Comparison of ENCODE assay signal across 29 cellular contexts in the genomic region with DNA sequence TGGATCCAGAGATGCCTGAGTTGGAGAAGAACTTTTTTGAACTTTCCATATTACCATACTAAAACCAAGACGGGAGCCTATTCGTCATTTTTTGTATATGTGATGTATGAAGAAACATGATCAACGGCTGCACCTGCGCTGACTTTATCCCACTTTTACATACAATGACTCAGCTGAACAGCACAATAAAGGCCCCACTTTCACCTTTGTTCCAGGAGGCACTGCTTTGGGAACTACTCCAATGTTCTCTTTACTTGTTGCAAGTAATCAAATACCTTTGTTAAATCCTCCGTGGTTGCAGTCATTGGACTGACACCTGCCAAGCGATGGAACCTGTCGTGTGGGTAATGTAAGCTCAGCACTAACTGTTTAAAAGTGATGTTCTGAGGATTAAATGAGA.
"Had no signal": no experiment of that assay in that cellular context is flagged by ENCODE, and none has a peak within 500 bp of the region (broad histone marks: within the 10 kb centered on the region; RNA-seq: fewer than 3 reads in every experiment).

No MANE protein-coding gene starts in this region.

- H3K4me3 Mint-ChIP-seq: activated CD4-positive, alpha-beta T cell treated with anti-CD3 and anti-CD28 coated beads, Interleukin-2, amount 10 ng/mL, durations not matched to agents 7 days and 5 days; activated CD8-positive, alpha-beta T cell treated with anti-CD3 and anti-CD28 coated beads for 36 hours; activated naive CD8-positive, alpha-beta T cell treated with anti-CD3 and anti-CD28 coated beads, Interleukin-2, amount 50 U/mL, for 24 hours; activated T-helper 1 cell treated with anti-CD3 and anti-CD28 coated beads, Interleukin-12 subunit alpha, Interleukin-12 subunit beta, Interleukin-2, Interleukin-4 antibody, amounts not matched to agents 30 ng/mL and 10 ng/mL and 1 ng/mL, durations not matched to agents 14 hours and 24 hours and 36 hours; dendritic cell treated with granulocyte-macrophage colony-stimulating factor and Interleukin-4, amounts not matched to agents 40 ng/mL and 50 ng/mL, for 4 days; naive thymus-derived CD4-positive, alpha-beta T cell; neural crest cell; stimulated activated memory B cell treated with anti-CD40 and anti-IgM and Interleukin-4, amounts not matched to agents 10 μg/mL and 1 μg/mL and 100 μg/mL, for 72 hours had no signal

- H3K4me3 ChIP-seq: body of pancreas, heart right ventricle, lung, right lobe of liver, skin epidermis, stomach, suprapubic skin, transverse colon, vagina had no signal

- H3K27ac Mint-ChIP-seq: activated CD4-positive, alpha-beta T cell treated with anti-CD3 and anti-CD28 coated beads, Interleukin-2, amount 10 ng/mL, durations not matched to agents 7 days and 5 days; activated CD8-positive, alpha-beta T cell treated with anti-CD3 and anti-CD28 coated beads for 36 hours; activated naive CD8-positive, alpha-beta T cell treated with anti-CD3 and anti-CD28 coated beads, Interleukin-2, amount 50 U/mL, for 24 hours; activated T-helper 1 cell treated with anti-CD3 and anti-CD28 coated beads, Interleukin-12 subunit alpha, Interleukin-12 subunit beta, Interleukin-2, Interleukin-4 antibody, amounts not matched to agents 30 ng/mL and 10 ng/mL and 1 ng/mL, durations not matched to agents 14 hours and 24 hours and 36 hours; dendritic cell treated with granulocyte-macrophage colony-stimulating factor and Interleukin-4, amounts not matched to agents 40 ng/mL and 50 ng/mL, for 4 days; stimulated activated memory B cell treated with anti-CD40 and anti-IgM and Interleukin-4, amounts not matched to agents 10 μg/mL and 1 μg/mL and 100 μg/mL, for 72 hours had no signal

- H3K9me3 ChIP-seq: body of pancreas, heart right ventricle, right lobe of liver, stomach, suprapubic skin, transverse colon, vagina had no signal

- H3K36me3 Mint-ChIP-seq: naive thymus-derived CD4-positive, alpha-beta T cell; stimulated activated memory B cell treated with anti-CD40 and anti-IgM and Interleukin-4, amounts not matched to agents 10 μg/mL and 1 μg/mL and 100 μg/mL, for 72 hours had no signal

- H3K27me3 ChIP-seq: body of pancreas, vagina had no signal

- ATAC-seq: activated CD8-positive, alpha-beta T cell treated with anti-CD3 and anti-CD28 coated beads for 36 hours; activated naive CD8-positive, alpha-beta T cell treated with anti-CD3 and anti-CD28 coated beads, Interleukin-2, amount 50 U/mL, for 24 hours; body of pancreas; heart right ventricle; naive thymus-derived CD4-positive, alpha-beta T cell; stimulated activated memory B cell treated with anti-CD40 and anti-IgM and Interleukin-4, amounts not matched to agents 10 μg/mL and 1 μg/mL and 100 μg/mL, for 72 hours had no signal

- H3K9me3 Mint-ChIP-seq: activated CD4-positive, alpha-beta T cell treated with anti-CD3 and anti-CD28 coated beads, Interleukin-2, amount 10 ng/mL, durations not matched to agents 7 days and 5 days; activated CD8-positive, alpha-beta T cell treated with anti-CD3 and anti-CD28 coated beads for 36 hours; activated naive CD8-positive, alpha-beta T cell treated with anti-CD3 and anti-CD28 coated beads, Interleukin-2, amount 50 U/mL, for 24 hours; activated T-helper 1 cell treated with anti-CD3 and anti-CD28 coated beads, Interleukin-12 subunit alpha, Interleukin-12 subunit beta, Interleukin-2, Interleukin-4 antibody, amounts not matched to agents 30 ng/mL and 10 ng/mL and 1 ng/mL, durations not matched to agents 14 hours and 24 hours and 36 hours; dendritic cell treated with granulocyte-macrophage colony-stimulating factor and Interleukin-4, amounts not matched to agents 40 ng/mL and 50 ng/mL, for 4 days; naive thymus-derived CD4-positive, alpha-beta T cell; neural crest cell; stimulated activated memory B cell treated with anti-CD40 and anti-IgM and Interleukin-4, amounts not matched to agents 10 μg/mL and 1 μg/mL and 100 μg/mL, for 72 hours had no signal

- H3K4me1 Mint-ChIP-seq: activated naive CD8-positive, alpha-beta T cell treated with anti-CD3 and anti-CD28 coated beads, Interleukin-2, amount 50 U/mL, for 24 hours; naive thymus-derived CD4-positive, alpha-beta T cell; stimulated activated memory B cell treated with anti-CD40 and anti-IgM and Interleukin-4, amounts not matched to agents 10 μg/mL and 1 μg/mL and 100 μg/mL, for 72 hours had no signal

- H3K27me3 Mint-ChIP-seq: activated CD8-positive, alpha-beta T cell treated with anti-CD3 and anti-CD28 coated beads for 36 hours; activated naive CD8-positive, alpha-beta T cell treated with anti-CD3 and anti-CD28 coated beads, Interleukin-2, amount 50 U/mL, for 24 hours; stimulated activated memory B cell treated with anti-CD40 and anti-IgM and Interleukin-4, amounts not matched to agents 10 μg/mL and 1 μg/mL and 100 μg/mL, for 72 hours had no signal

- DNase-seq: activated CD4-positive, alpha-beta T cell treated with anti-CD3 and anti-CD28 coated beads, Interleukin-2, amount 10 ng/mL, durations not matched to agents 7 days and 5 days; activated CD4-positive, CD25-positive, alpha-beta regulatory T cell treated with anti-CD3 and anti-CD28 coated beads, Interleukin-2, amount 50 U/mL, for 72 hours; activated CD8-positive, alpha-beta T cell treated with anti-CD3 and anti-CD28 coated beads for 36 hours; activated gamma-delta T cell; activated naive CD4-positive, alpha-beta T cell treated with anti-CD3 and anti-CD28 coated beads, Interleukin-2, amount 50 U/mL, for 16 hours; activated naive CD8-positive, alpha-beta T cell treated with anti-CD3 and anti-CD28 coated beads, Interleukin-2, amount 50 U/mL, for 24 hours; body of pancreas; effector CD4-positive, alpha-beta T cell; foreskin fibroblast; heart right ventricle; naive thymus-derived CD4-positive, alpha-beta T cell; occipital lobe; posterior cingulate gyrus; right lobe of liver; stimulated activated CD4-positive, alpha-beta T cell treated with anti-CD3 and anti-CD28 coated beads, Interleukin-2, amount 100 ng/mL, for 24 hours; stomach; transverse colon; WERI-Rb-1 had no signal

- H3K27ac ChIP-seq: body of pancreas, heart right ventricle, right lobe of liver, skin epidermis, stomach, suprapubic skin, vagina, WERI-Rb-1 had no signal

- FAIRE-seq: endometrium, keratinocyte, TTC549 had no signal

- H3K4me1 ChIP-seq: body of pancreas, suprapubic skin, transverse colon, vagina had no signal

- H3K36me3 ChIP-seq: heart right ventricle, right lobe of liver, stomach, suprapubic skin, transverse colon, vagina, WERI-Rb-1 had no signal
